10 cellular contexts compared by ENCODE assay signal in the genomic region with DNA sequence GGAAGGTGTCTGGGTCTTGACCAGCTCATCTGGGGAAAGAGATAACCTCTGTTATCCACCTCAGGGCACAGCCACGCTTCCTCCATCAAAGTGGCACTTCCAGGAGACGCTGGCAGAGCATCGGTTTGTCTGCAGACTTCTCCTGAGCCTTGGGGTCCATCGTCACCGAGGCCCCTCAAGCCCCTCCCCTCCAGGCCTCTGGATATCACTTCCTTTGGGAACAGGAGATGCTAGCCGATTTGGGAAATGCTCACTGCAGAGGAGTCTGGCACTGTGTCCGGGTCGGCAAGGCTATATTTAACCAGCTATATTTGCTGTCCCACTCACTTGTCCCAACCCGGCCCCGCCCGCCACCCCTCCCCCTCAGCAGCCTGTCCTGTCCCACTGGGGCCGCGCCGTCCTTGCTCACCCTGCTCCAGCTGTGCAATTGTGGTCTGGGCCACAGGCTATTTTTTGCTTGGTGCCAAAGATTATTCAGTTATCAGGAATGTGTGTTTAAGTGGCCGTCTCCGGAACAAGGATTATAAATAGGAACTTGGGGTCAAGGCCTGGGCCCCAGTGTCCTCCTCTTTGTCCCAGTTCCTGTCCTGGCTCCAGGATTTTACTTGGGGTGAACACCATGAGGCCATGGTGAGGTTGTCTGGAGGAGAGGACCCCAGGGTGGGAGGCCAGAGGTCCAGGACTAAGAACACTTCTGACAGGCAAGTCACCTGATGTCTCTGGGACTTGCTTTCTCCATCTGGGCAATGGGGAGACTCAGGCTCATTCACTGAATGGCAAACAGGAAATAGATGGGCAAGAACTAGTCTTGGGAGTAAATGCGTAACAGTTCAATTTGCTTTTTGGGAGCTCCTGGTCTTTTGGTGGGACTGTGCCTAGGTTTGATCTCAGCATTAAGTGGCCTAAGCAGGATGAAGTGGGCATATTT.
DNase-seq lines count a peak whose midpoint lies in the region; ATAC-seq and TF ChIP-seq lines count a peak whose summit lies in the region.
"Had no signal": no experiment of that assay in that cellular context is flagged by ENCODE, and none has a peak within 500 bp of the region (broad histone marks: within the 10 kb centered on the region; RNA-seq: fewer than 3 reads in every experiment).

No MANE protein-coding gene starts in this region.

- H3K27me3 ChIP-seq in right cardiac atrium (ENCODE audit: control insufficient read depth, insufficient read depth) (no peaks in the 10 kb centered on the region), suprapubic skin (no peaks in the 10 kb centered on the region)
- H3K27me3 ChIP-seq: neural progenitor cell had no signal

- H3K4me3 ChIP-seq in right cardiac atrium (ENCODE audit: low read length) (no peak overlapping the region), suprapubic skin (no peak overlapping the region)
- H3K4me3 ChIP-seq: neural progenitor cell had no signal

- H3K27ac ChIP-seq in right cardiac atrium (ENCODE audit: low read length), result peak overlapping the region; percentile 93
- peak overlapping the region; percentile 55 for H3K27ac ChIP-seq in suprapubic skin
- H3K27ac ChIP-seq: neural progenitor cell had no signal

- no peaks in the 10 kb centered on the region for H3K9me3 Mint-ChIP-seq in HFFc6
- H3K9me3 Mint-ChIP-seq: neural progenitor cell had no signal

- DNase-seq in HFFc6 (peak; percentile 88), astrocyte of the hippocampus (ENCODE audit: low read depth, low spot score) (peak; percentile 73), right cardiac atrium (peak; percentile 92 to 97 (median 95)), suprapubic skin (ENCODE audit: low spot score in 2 of 2) (peak; percentile 86 to 91), T-helper 2 cell (no peak), NCI-H1417 (lab: John Stamatoyannopoulos, UW) (no peak)
- DNase-seq in stimulated activated naive CD4-positive, alpha-beta T cell (lab: John Stamatoyannopoulos, UW), result no peak
- DNase-seq: activated CD8-positive, alpha-beta memory T cell treated with anti-CD3 and anti-CD28 coated beads, Interleukin-2, amount 10 ng/mL, durations not matched to agents 7 days and 5 days had no signal

- no peak for TF ChIP-seq EP300 in suprapubic skin (IDR thresholded peaks at IDR 0.05)

- H3K27me3 Mint-ChIP-seq in HFFc6 (ENCODE audit: insufficient read depth), result peaks cover 4% of the 10 kb centered on the region; the same call in 1 of the 2 replicates
- H3K27me3 Mint-ChIP-seq: activated CD8-positive, alpha-beta memory T cell treated with anti-CD3 and anti-CD28 coated beads, Interleukin-2, amount 10 ng/mL, durations not matched to agents 7 days and 5 days had no signal

- peaks cover 57% of the 10 kb centered on the region for H3K4me1 ChIP-seq in right cardiac atrium (ENCODE audit: control insufficient read depth, insufficient read depth, low read length)
- H3K4me1 ChIP-seq in suprapubic skin, result peaks cover 24% of the 10 kb centered on the region

- H3K27ac Mint-ChIP-seq in HFFc6, result peak overlapping the region; percentile 53; the same call in 1 of the 2 replicates
- H3K27ac Mint-ChIP-seq: activated CD8-positive, alpha-beta memory T cell treated with anti-CD3 and anti-CD28 coated beads, Interleukin-2, amount 10 ng/mL, durations not matched to agents 7 days and 5 days; neural progenitor cell had no signal

- H3K36me3 ChIP-seq in suprapubic skin, result no peaks in the 10 kb centered on the region
- H3K36me3 ChIP-seq: neural progenitor cell had no signal

- intact Hi-C loops in right cardiac atrium (cut with DNase I), result no loop called here

- ATAC-seq in right cardiac atrium (peak; percentile 93 to 94), HG03520 (IDR thresholded peaks at IDR 0.05; ENCODE audit: unreplicated experiment) (no peak)
- ATAC-seq: activated CD8-positive, alpha-beta memory T cell treated with anti-CD3 and anti-CD28 coated beads, Interleukin-2, amount 10 ng/mL, durations not matched to agents 7 days and 5 days had no signal

- WGBS in right cardiac atrium, result 19% methylated on average over 17 of the region's 17 CpGs
- 43% methylated on average over 17 of the region's 17 CpGs for WGBS in suprapubic skin

- no peak for TF ChIP-seq POLR2A in suprapubic skin (IDR thresholded peaks at IDR 0.05)

- no peaks in the 10 kb centered on the region; the same call in 1 of the 2 replicates for H3K36me3 Mint-ChIP-seq in HFFc6 (ENCODE audit: low read depth)
- H3K36me3 Mint-ChIP-seq: activated CD8-positive, alpha-beta memory T cell treated with anti-CD3 and anti-CD28 coated beads, Interleukin-2, amount 10 ng/mL, durations not matched to agents 7 days and 5 days; neural progenitor cell had no signal

- H3K4me1 Mint-ChIP-seq in HFFc6 (ENCODE audit: low read depth), result peaks cover 56% of the 10 kb centered on the region; the same call in 1 of the 2 replicates
- H3K4me1 Mint-ChIP-seq: activated CD8-positive, alpha-beta memory T cell treated with anti-CD3 and anti-CD28 coated beads, Interleukin-2, amount 10 ng/mL, durations not matched to agents 7 days and 5 days had no signal

- H3K4me3 Mint-ChIP-seq in HFFc6, result peak overlapping the region; percentile 59; the same call in 1 of the 2 replicates
- H3K4me3 Mint-ChIP-seq: activated CD8-positive, alpha-beta memory T cell treated with anti-CD3 and anti-CD28 coated beads, Interleukin-2, amount 10 ng/mL, durations not matched to agents 7 days and 5 days; neural progenitor cell had no signal

- TF ChIP-seq CTCF in HFFc6 (IDR thresholded peaks at IDR 0.05) (no peak), suprapubic skin (IDR thresholded peaks at IDR 0.05) (no peak)

- H3K9me3 ChIP-seq in right cardiac atrium (ENCODE audit: control insufficient read depth, low read length) (no peaks in the 10 kb centered on the region), suprapubic skin (no peaks in the 10 kb centered on the region)

Comparison
In these comparisons a context has a peak if more than half of its experiments do, and no peak if none do; other contexts are left out.
1. DNase-seq: peak in HFFc6 (single experiment), astrocyte of the hippocampus (single experiment), right cardiac atrium (3 of 3) and suprapubic skin (2 of 2); none in stimulated activated naive CD4-positive, alpha-beta T cell (0 of 6), T-helper 2 cell (0 of 5) and NCI-H1417 (0 of 3).